Comparison of ENCODE assay signal across 1 cellular context in genomic region chrX:149453911-149454820, GRCh38.
TF ChIP-seq lines count a peak whose summit lies in the region.

No MANE protein-coding gene starts in this region.

TF ChIP-seq in K562, 482 proteins besides CTCF, POLR2A, EP300 and RAD21 (continued from another document):
- no peak for TF ChIP-seq RERE (CRISPR knock-in tag; IDR thresholded peaks at IDR 0.05; ENCODE audit: borderline replicate concordance)
- no peak for TF ChIP-seq ZNF263 (CRISPR knock-in tag; IDR thresholded peaks at IDR 0.05; ENCODE audit: borderline replicate concordance)
